ENCODE assay signal across 1 cellular context in the genomic region with DNA sequence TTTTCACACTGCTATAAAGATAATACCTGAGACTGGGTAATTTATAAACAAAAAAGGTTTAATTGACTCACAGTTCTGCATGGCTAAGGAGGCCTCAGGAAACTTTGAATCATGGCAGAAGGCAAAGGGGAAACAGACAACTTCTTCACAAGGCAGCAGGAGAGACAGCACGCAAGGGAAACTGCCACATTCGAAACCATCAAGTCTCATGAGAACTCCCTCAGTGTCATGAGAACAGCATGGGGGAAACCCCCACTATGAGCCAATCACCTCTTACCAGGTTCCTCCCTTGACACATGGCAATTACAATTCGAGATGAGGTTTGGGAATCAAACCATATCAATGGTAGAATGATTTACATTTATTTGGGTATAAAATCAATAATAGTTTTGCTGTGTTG.
A peak's percentile ranks its signal among the peaks of the same experiment; 100 is the strongest.
TF ChIP-seq lines count a peak whose summit lies in the region.

No MANE protein-coding gene starts in this region.

TF ChIP-seq in GM12878, 131 proteins besides CTCF, POLR2A, EP300 and RAD21 (continued from another document):
- TF ChIP-seq MEF2B (IDR thresholded peaks at IDR 0.05; ENCODE audit: partially characterized antibody, poor library complexity, severe bottlenecking) (peak; percentile 41), PML (IDR thresholded peaks at IDR 0.05; ENCODE audit: low read length) (no peak), NRF1 (conservative IDR thresholded peaks at IDR 0.05; ENCODE audit: low read depth, low read length) (no peak), ETV6 (conservative IDR thresholded peaks at IDR 0.05 in 1 of 2, IDR thresholded peaks at IDR 0.05 in 1 of 2; ENCODE audit: borderline replicate concordance in 1 of 2, low read depth in 1 of 2) (no peak)
